ENCODE assay signal across 10 cellular contexts in genomic region chr12:48903363-48903981, GRCh38. TPM values are rescaled to one million over a fixed set of nuclear protein-coding genes. Genes with fewer than 3 reads are reported as not detected.
DNase-seq lines count a peak whose midpoint lies in the region; ATAC-seq, FAIRE-seq and TF ChIP-seq lines count a peak whose summit lies in the region.
"Had no signal": no experiment of that assay in that cellular context is flagged by ENCODE, and none has a peak within 500 bp of the region (broad histone marks: within the 10 kb centered on the region; RNA-seq: fewer than 3 reads in every experiment).

No MANE protein-coding gene starts in this region.

- no peaks in the 10 kb centered on the region for H3K9me3 ChIP-seq in BLaER1 treated with 17β-estradiol and CSF1 and Interleukin-3, amounts not matched to agents 10 nM and 100 nM (replicated peaks in 1 of 11)
- H3K9me3 ChIP-seq in K562 (replicated peaks; ENCODE audit: control insufficient read depth, insufficient read depth, low read depth, low read length) = no peaks in the 10 kb centered on the region
- H3K9me3 ChIP-seq: vagina had no signal

- H3K9ac ChIP-seq in BLaER1 treated with 17β-estradiol and CSF1 and Interleukin-3, amounts not matched to agents 10 nM and 100 nM = peak overlapping the region in 4 of 11 experiments; percentile 22 to 56 (median 34); a peak in 5 of 22 replicates
- no peak overlapping the region for H3K9ac ChIP-seq in K562 (ENCODE audit: insufficient read depth in 1 of 2, low read depth in 2 of 2, low read length in 2 of 2)

- peak overlapping the region in 5 of 11 experiments; percentile 12 to 62 (median 45); a peak in 5 of 22 replicates for H3K27ac ChIP-seq in BLaER1 treated with 17β-estradiol and CSF1 and Interleukin-3, amounts not matched to agents 10 nM and 100 nM
- no peak overlapping the region for H3K27ac ChIP-seq in K562 (ENCODE audit: extremely low read depth, low read depth, low read length)
- H3K27ac ChIP-seq: RWPE1, vagina had no signal

- no peaks in the 10 kb centered on the region for H3K9me1 ChIP-seq in K562 (ENCODE audit: control insufficient read depth, insufficient read depth, low read length)

- H3K4me1 ChIP-seq in BLaER1 treated with 17β-estradiol and CSF1 and Interleukin-3, amounts not matched to agents 10 nM and 100 nM = peaks cover 16 to 27% (median 20%) of the 10 kb centered on the region in 10 experiments
- H3K4me1 ChIP-seq in K562 (replicated peaks in 1 of 2; ENCODE audit: control insufficient read depth in 2 of 2, insufficient read depth in 2 of 2, low read length in 2 of 2) = no peaks in the 10 kb centered on the region; a peak in 1 of 5 replicates

- H3K79me2 ChIP-seq in K562 (ENCODE audit: control insufficient read depth, insufficient read depth, low read length) = no peaks in the 10 kb centered on the region

- no peak for TF ChIP-seq CTCF in K562 (IDR thresholded peaks at IDR 0.05 in 2 of 3, conservative IDR thresholded peaks at IDR 0.05 in 1 of 3; ENCODE audit: insufficient read depth in 2 of 3, low read depth in 1 of 3, low read length in 3 of 3)

- DNase-seq in K562 (ENCODE audit: extremely low read depth in 1 of 4, low spot score in 3 of 4) (no peak), mucosa of gallbladder (ENCODE audit: low spot score) (peak; percentile 48), activated gamma-delta T cell (lab: John Stamatoyannopoulos, UW) (no peak)

- H3K36me3 ChIP-seq in BLaER1 treated with 17β-estradiol and CSF1 and Interleukin-3, amounts not matched to agents 10 nM and 100 nM = no peaks in the 10 kb centered on the region
- H3K36me3 ChIP-seq in K562 (ENCODE audit: control insufficient read depth, insufficient read depth, low read length) = no peaks in the 10 kb centered on the region
- H3K36me3 ChIP-seq: vagina had no signal

- no peak for TF ChIP-seq RAD21 in K562 (CRISPR knock-in tag; conservative IDR thresholded peaks at IDR 0.05 in 1 of 2, IDR thresholded peaks at IDR 0.05 in 1 of 2)

- 58% methylated on average over 20 of the region's 20 CpGs for WGBS in K562 (ENCODE audit: insufficient coverage, low coverage, missing lambda C conversion rate)

- peak overlapping the region; percentile 67 to 90 (median 80) for H3K4me2 ChIP-seq in BLaER1 treated with 17β-estradiol and CSF1 and Interleukin-3, amounts not matched to agents 10 nM and 100 nM
- peak overlapping the region; percentile 6; the same call in 1 of the 2 replicates for H3K4me2 ChIP-seq in K562 (ENCODE audit: insufficient read depth, low read length)

- ATAC-seq in GM19035 (IDR thresholded peaks at IDR 0.05; ENCODE audit: unreplicated experiment) (peak; percentile 16), K562 (no peak), HG02759 (IDR thresholded peaks at IDR 0.05; ENCODE audit: unreplicated experiment) (no peak), HG03354 (IDR thresholded peaks at IDR 0.05; ENCODE audit: poor library complexity, severe bottlenecking, unreplicated experiment) (no peak), GM21576 (IDR thresholded peaks at IDR 0.05; ENCODE audit: unreplicated experiment) (no peak)

- no peaks in the 10 kb centered on the region for H4K20me1 ChIP-seq in BLaER1 treated with 17β-estradiol and CSF1 and Interleukin-3, amounts not matched to agents 10 nM and 100 nM
- H4K20me1 ChIP-seq in K562 (replicated peaks; ENCODE audit: control insufficient read depth, insufficient read depth, low read length) = no peaks in the 10 kb centered on the region

- H3K27me3 ChIP-seq in BLaER1 treated with 17β-estradiol and CSF1 and Interleukin-3, amounts not matched to agents 10 nM and 100 nM = no peaks in the 10 kb centered on the region; a peak in 1 of 22 replicates
- peaks cover 0 to 20% of the 10 kb centered on the region in 2 experiments; a peak in 3 of 5 replicates for H3K27me3 ChIP-seq in K562 (ENCODE audit: control insufficient read depth in 2 of 2, insufficient read depth in 2 of 2, low read length in 2 of 2)
- H3K27me3 ChIP-seq: vagina had no signal

- BruUV-seq in K562 (replicated peaks; lab: Mats Ljungman, UMichigan) = no TSS peak

- POLR2A ChIA-PET in K562 (lab: Yijun Ruan, JAX) = interaction anchor here (1.1 to 1.4 kb wide), 2 partner anchors 12 to 38 kb away, joined by 3 to 4 read pairs; no protein-coding TSS in a partner anchor

- intact Hi-C loops in K562 (cut with micrococcal nuclease) = no loop called here

- peak overlapping the region; percentile 27 to 64 (median 50); a peak in 15 of 20 replicates for H3K4me3 ChIP-seq in BLaER1 treated with 17β-estradiol and CSF1 and Interleukin-3, amounts not matched to agents 10 nM and 100 nM
- H3K4me3 ChIP-seq in K562 = no peak overlapping the region

- peak overlapping the region; percentile 62; the same call in 1 of the 2 replicates for H2AFZ ChIP-seq in K562 (ENCODE audit: low read depth, low read length)

- in situ Hi-C loops in K562 (cut with MboI) = no loop called here

- CTCF ChIA-PET in K562 (lab: Yijun Ruan, JAX; ENCODE audit: low intra/inter-chr PET ratio) = interaction anchor here (1.2 kb wide), 1 partner anchor 50 kb away, joined by 3 read pairs; no protein-coding TSS in a partner anchor

- no peak for TF ChIP-seq EP300 in K562 (IDR thresholded peaks at IDR 0.05; ENCODE audit: low read length)

- FAIRE-seq in K562 (lab: Jason Lieb, UNC) = no peak

- TF ChIP-seq POLR2A in K562 (conservative IDR thresholded peaks at IDR 0.05) = no peak

RNA-seq across cellular contexts. Expression of gene FKBP11, which starts 21.8 kb away (rescaled TPM):
- 49.5 and 66.4 TPM in 2 replicates for total RNA-seq in K562 (2011; cell fraction: chromatin; rRNA removed; ENCODE audit: low replicate concordance)
- total RNA-seq in K562 (2011; cell fraction: nucleolus; rRNA removed) = 31.7 and 34.0 TPM in 2 replicates
- total RNA-seq in K562 (2011; cell fraction: nucleoplasm; rRNA removed) = 46.3 and 64.2 TPM in 2 replicates
- total RNA-seq in K562 (2014; rRNA removed) (2.3 TPM in 2 replicates), K562 (2014; rRNA removed; fragmentation: Illumina TruSeq; extraction: Trizol) (5.4 and 6.6 TPM in 2 replicates), K562 (2015; rRNA removed; fragmentation: Illumina TruSeq; extraction: Trizol) (5.8 TPM in 2 replicates), K562 (2021) (6.8 and 7.4 TPM in 2 replicates), mucosa of gallbladder (34.6 TPM)
- polyA plus RNA-seq in K562 (2011; rRNA removed) (7.8 and 9.1 TPM in 2 replicates), K562 (2014; fragmentation: Illumina TruSeq; extraction: Trizol) (5.3 and 5.6 TPM in 2 replicates), K562 (2014; fragmentation: Nextera tagmentation; extraction: Ambion mirVana) (1 to 10 TPM; 1.6 to 3.3 TPM), K562 (2014; rRNA removed) (7.4 and 8.2 TPM in 2 replicates)
- polyA plus RNA-seq in K562 (2011; cell fraction: cytosol; rRNA removed) = 4.4 and 4.5 TPM in 2 replicates
- 24.8 and 36.7 TPM in 2 replicates for polyA plus RNA-seq in K562 (2011; cell fraction: nucleus; rRNA removed)
- polyA plus RNA-seq in K562 (2012) = 5.0 and 5.9 TPM in 2 replicates
- polyA minus RNA-seq in K562 (2011; rRNA and poly(A)+ RNA removed) = 7.7 and 7.9 TPM in 2 replicates
- 4.7 and 5.7 TPM in 2 replicates for polyA minus RNA-seq in K562 (2011; cell fraction: cytosol; rRNA and poly(A)+ RNA removed)
- 8.1 and 10.2 TPM in 2 replicates for polyA minus RNA-seq in K562 (2011; cell fraction: nucleus; rRNA and poly(A)+ RNA removed)

RNA-seq across cellular contexts. Expression of gene RND1, which starts 37.8 kb away (rescaled TPM):
- 0.79 and 2.5 TPM in 2 replicates for total RNA-seq in K562 (2011; cell fraction: chromatin; rRNA removed; ENCODE audit: low replicate concordance)
- total RNA-seq in K562 (2011; cell fraction: nucleolus; rRNA removed) = 1.6 and 2.5 TPM in 2 replicates
- total RNA-seq in K562 (2011; cell fraction: nucleoplasm; rRNA removed) = 1.1 and 2.4 TPM in 2 replicates
- total RNA-seq in K562 (2014; rRNA removed) (0.33 and 0.73 TPM in 2 replicates), K562 (2014; rRNA removed; fragmentation: Illumina TruSeq; extraction: Trizol) (0.06 and 0.22 TPM in 2 replicates), K562 (2015; rRNA removed; fragmentation: Illumina TruSeq; extraction: Trizol) (0.18 and 0.23 TPM in 2 replicates), K562 (2021) (0.36 and 0.78 TPM in 2 replicates), mucosa of gallbladder (14.6 TPM)
- polyA plus RNA-seq in K562 (2011; rRNA removed) (0.56 and 0.58 TPM in 2 replicates), K562 (2014; fragmentation: Illumina TruSeq; extraction: Trizol) (0.48 and 0.58 TPM in 2 replicates), K562 (2014; fragmentation: Nextera tagmentation; extraction: Ambion mirVana) (not detected), K562 (2014; rRNA removed) (0.60 TPM in 1 of 2 replicates, not detected in the other)
- 0.37 and 0.46 TPM in 2 replicates for polyA plus RNA-seq in K562 (2011; cell fraction: cytosol; rRNA removed)
- 0.79 and 1.0 TPM in 2 replicates for polyA plus RNA-seq in K562 (2011; cell fraction: nucleus; rRNA removed)
- polyA plus RNA-seq in K562 (2012) = 0.49 and 0.80 TPM in 2 replicates
- 0.63 and 0.77 TPM in 2 replicates for polyA minus RNA-seq in K562 (2011; rRNA and poly(A)+ RNA removed)
- 1.7 TPM in 1 of 2 replicates, not detected in the other for polyA minus RNA-seq in K562 (2011; cell fraction: cytosol; rRNA and poly(A)+ RNA removed)
- polyA minus RNA-seq in K562 (2011; cell fraction: nucleus; rRNA and poly(A)+ RNA removed) = 0.67 and 1.6 TPM in 2 replicates

RNA-seq across cellular contexts. Expression of gene DDX23, which starts 51.5 kb away (rescaled TPM):
- total RNA-seq in K562 (2011; cell fraction: chromatin; rRNA removed; ENCODE audit: low replicate concordance) = 275 and 454 TPM in 2 replicates
- 148 and 163 TPM in 2 replicates for total RNA-seq in K562 (2011; cell fraction: nucleolus; rRNA removed)
- total RNA-seq in K562 (2011; cell fraction: nucleoplasm; rRNA removed) = 175 and 185 TPM in 2 replicates
- total RNA-seq in K562 (2014; rRNA removed) (104 and 118 TPM in 2 replicates), K562 (2014; rRNA removed; fragmentation: Illumina TruSeq; extraction: Trizol) (100 and 107 TPM in 2 replicates), K562 (2015; rRNA removed; fragmentation: Illumina TruSeq; extraction: Trizol) (124 and 129 TPM in 2 replicates), K562 (2021) (97.9 and 116 TPM in 2 replicates), mucosa of gallbladder (85.1 TPM)
- polyA plus RNA-seq in K562 (2011; rRNA removed) (89.3 and 99.5 TPM in 2 replicates), K562 (2014; fragmentation: Illumina TruSeq; extraction: Trizol) (108 and 138 TPM in 2 replicates), K562 (2014; fragmentation: Nextera tagmentation; extraction: Ambion mirVana) (10 to 100 TPM; 32.4 to 65.9 TPM), K562 (2014; rRNA removed) (87.0 and 94.0 TPM in 2 replicates)
- polyA plus RNA-seq in K562 (2011; cell fraction: cytosol; rRNA removed) = 71.2 and 71.3 TPM in 2 replicates
- 216 and 219 TPM in 2 replicates for polyA plus RNA-seq in K562 (2011; cell fraction: nucleus; rRNA removed)
- polyA plus RNA-seq in K562 (2012) = 86.0 and 150 TPM in 2 replicates
- 92.0 and 95.2 TPM in 2 replicates for polyA minus RNA-seq in K562 (2011; rRNA and poly(A)+ RNA removed)
- 37.9 and 40.8 TPM in 2 replicates for polyA minus RNA-seq in K562 (2011; cell fraction: cytosol; rRNA and poly(A)+ RNA removed)
- 50.4 and 73.4 TPM in 2 replicates for polyA minus RNA-seq in K562 (2011; cell fraction: nucleus; rRNA and poly(A)+ RNA removed)

RNA-seq across cellular contexts. Expression of gene ARF3, which starts 53.8 kb away (rescaled TPM):
- 131 and 142 TPM in 2 replicates for total RNA-seq in K562 (2011; cell fraction: chromatin; rRNA removed; ENCODE audit: low replicate concordance)
- 50.7 and 57.0 TPM in 2 replicates for total RNA-seq in K562 (2011; cell fraction: nucleolus; rRNA removed)
- total RNA-seq in K562 (2011; cell fraction: nucleoplasm; rRNA removed) = 82.6 and 115 TPM in 2 replicates
- total RNA-seq in K562 (2014; rRNA removed) = 45.8 and 62.4 TPM in 2 replicates
- total RNA-seq in K562 (2014; rRNA removed; fragmentation: Illumina TruSeq; extraction: Trizol) = 53.7 and 56.2 TPM in 2 replicates
- total RNA-seq in K562 (2015; rRNA removed; fragmentation: Illumina TruSeq; extraction: Trizol) = 64.4 and 64.9 TPM in 2 replicates
- 130 and 132 TPM in 2 replicates for total RNA-seq in K562 (2021)
- polyA plus RNA-seq in K562 (2011; rRNA removed) = 126 and 170 TPM in 2 replicates
- polyA plus RNA-seq in K562 (2011; cell fraction: cytosol; rRNA removed) = 111 and 156 TPM in 2 replicates
- polyA plus RNA-seq in K562 (2011; cell fraction: nucleus; rRNA removed) = 78.0 and 79.8 TPM in 2 replicates
- 85.5 and 106 TPM in 2 replicates for polyA plus RNA-seq in K562 (2012)
- polyA plus RNA-seq in K562 (2014; fragmentation: Illumina TruSeq; extraction: Trizol) = 85.5 and 90.9 TPM in 2 replicates
- 1 to 10 TPM; 5.9 to 7.4 TPM for polyA plus RNA-seq in K562 (2014; fragmentation: Nextera tagmentation; extraction: Ambion mirVana)
- polyA plus RNA-seq in K562 (2014; rRNA removed) = 68.6 and 76.7 TPM in 2 replicates
- 136 and 155 TPM in 2 replicates for polyA minus RNA-seq in K562 (2011; rRNA and poly(A)+ RNA removed)
- 46.3 and 59.6 TPM in 2 replicates for polyA minus RNA-seq in K562 (2011; cell fraction: cytosol; rRNA and poly(A)+ RNA removed)
- 21.4 and 33.9 TPM in 2 replicates for polyA minus RNA-seq in K562 (2011; cell fraction: nucleus; rRNA and poly(A)+ RNA removed)
- 198 TPM for total RNA-seq in mucosa of gallbladder
